Comparison of ENCODE assay signal across 9 cellular contexts in the genomic region with DNA sequence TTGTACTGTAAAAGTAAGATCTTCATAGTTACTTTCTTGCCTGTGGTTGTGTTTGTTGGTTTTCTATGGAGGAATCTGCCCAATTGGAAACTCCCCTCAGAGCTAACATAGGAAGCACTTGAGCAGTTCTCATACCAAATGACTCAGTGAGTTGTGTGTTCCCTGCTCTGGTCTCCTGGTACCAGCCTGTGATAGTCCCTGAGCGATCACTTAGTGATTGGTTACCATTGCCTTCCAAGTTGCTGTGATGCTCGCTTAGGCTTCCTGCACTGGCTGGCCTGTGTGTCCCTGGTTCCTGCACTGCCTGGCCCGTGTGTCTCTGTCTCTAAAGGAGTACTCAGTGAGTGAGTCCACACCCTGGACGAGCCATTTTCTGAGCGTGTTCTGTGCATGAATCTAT.
DNase-seq lines count a peak whose midpoint lies in the region; ATAC-seq, FAIRE-seq and TF ChIP-seq lines count a peak whose summit lies in the region.
"Had no signal": no experiment of that assay in that cellular context is flagged by ENCODE, and none has a peak within 500 bp of the region (broad histone marks: within the 10 kb centered on the region; RNA-seq: fewer than 3 reads in every experiment).

No MANE protein-coding gene starts in this region.

- H3K27me3 ChIP-seq in GM12878 (replicated peaks in 1 of 2; ENCODE audit: control insufficient read depth in 2 of 2, insufficient read depth in 2 of 2, low read length in 1 of 2) (no peaks in the 10 kb centered on the region), A673 (replicated peaks; ENCODE audit: insufficient read depth, low read depth, low read length, poor library complexity) (no peaks in the 10 kb centered on the region)

- no peak overlapping the region for H3K9ac ChIP-seq in GM12878 (ENCODE audit: control insufficient read depth, insufficient read depth, low read length)

- H3K4me3 ChIP-seq in GM12878 (no peak overlapping the region), A673 (ENCODE audit: low read depth, low read length, poor library complexity, severe bottlenecking) (no peak overlapping the region)
- H3K4me3 ChIP-seq: skin epidermis had no signal

- H3K4me1 ChIP-seq in GM12878 (ENCODE audit: control insufficient read depth, insufficient read depth, low read length) (peaks cover 6% of the 10 kb centered on the region), A673 (ENCODE audit: insufficient read depth, low read length, poor library complexity, severe bottlenecking) (no peaks in the 10 kb centered on the region)

- no peaks in the 10 kb centered on the region for H3K9me3 Mint-ChIP-seq in naive B cell

- no peak overlapping the region for H3K27ac ChIP-seq in GM12878 (ENCODE audit: control insufficient read depth, insufficient read depth)
- H3K27ac ChIP-seq in A673 (ENCODE audit: low read depth, low read length, poor library complexity, severe bottlenecking) = no peak overlapping the region

- in situ Hi-C loops in GM12878 (cut with MboI) = loop anchor here (5.0 kb wide), 1 partner anchor 413 kb away; no protein-coding TSS in a partner anchor

- H3K36me3 Mint-ChIP-seq in naive B cell = peaks cover 19 to 26% of the 10 kb centered on the region in 2 donors

- WGBS in GM12878 (ENCODE audit: insufficient coverage, insufficient replicate concordance, low lambda C conversion rate, missing lambda C conversion rate) = 19% methylated on average over 5 of the region's 5 CpGs

- no peak overlapping the region for H3K4me2 ChIP-seq in GM12878 (ENCODE audit: control insufficient read depth, insufficient read depth)

- BruUV-seq in GM12878 (replicated peaks; lab: Mats Ljungman, UMichigan) (no TSS peak), A673 (replicated peaks; lab: Mats Ljungman, UMichigan) (no TSS peak)

- no peak for TF ChIP-seq RAD21 in GM12878 (IDR thresholded peaks at IDR 0.05; ENCODE audit: insufficient read depth, low read depth, low read length)

- H3K4me3 Mint-ChIP-seq in naive B cell = no peak overlapping the region

- no peak for FAIRE-seq in GM12878 (lab: Jason Lieb, UNC)

- TF ChIP-seq EP300 in GM12878 (IDR thresholded peaks at IDR 0.05; ENCODE audit: borderline replicate concordance in 1 of 2, control insufficient read depth in 1 of 2, low read depth in 2 of 2, low read length in 2 of 2) = no peak

- no peak for TF ChIP-seq POLR2A in GM12878 (IDR thresholded peaks at IDR 0.05; ENCODE audit: low read depth, low read length)

- H3K9me3 ChIP-seq in GM12878 (replicated peaks; ENCODE audit: control insufficient read depth, insufficient read depth, low read length) = no peaks in the 10 kb centered on the region
- no peaks in the 10 kb centered on the region for H3K9me3 ChIP-seq in A673 (ENCODE audit: low read depth, low read length, poor library complexity, severe bottlenecking)

- POLR2A ChIA-PET in GM10248 (lab: Yijun Ruan, JAX) (no interaction called here), GM12878 (lab: Charles Lee) (no interaction called here), A673 (lab: Charles Lee; ENCODE audit: low non-redundant PET) (no interaction called here)

- DNase-seq in GM10248 (ENCODE audit: extremely low spot score) = peak; percentile 12
- no peak for DNase-seq in GM12878 (ENCODE audit: low read depth, low spot score)
- no peak for DNase-seq in naive B cell
- DNase-seq in A673 (ENCODE audit: low spot score) = no peak
- no peak for DNase-seq in NCI-H345 treated with DMSO at 0.1 percent for 48 hours (lab: John Stamatoyannopoulos, UW; ENCODE audit: unreplicated experiment)
- no peak for DNase-seq in Kasumi-1 (lab: John Stamatoyannopoulos, UW)
- no peak for DNase-seq in effector CD8-positive, alpha-beta T cell (lab: John Stamatoyannopoulos, UW)

- ATAC-seq in HG03354 (IDR thresholded peaks at IDR 0.05; ENCODE audit: poor library complexity, severe bottlenecking, unreplicated experiment) = peak; percentile 33
- ATAC-seq in GM12878 = peak; percentile 88
- ATAC-seq in naive B cell (ENCODE audit: low read depth in 2 of 2) = peak in 1 of 2 donors; percentile 24

- peak overlapping the region in 4 of 6 donors; percentile 55 to 86 (median 72) for H3K27ac Mint-ChIP-seq in naive B cell

- intact Hi-C loops in GM12878 (cut with micrococcal nuclease; ENCODE audit: unreplicated experiment) (loop anchor here (2.0 to 10.0 kb wide), 4 partner anchors 60 to 206 kb away; no protein-coding TSS in a partner anchor), A673 (cut with micrococcal nuclease; ENCODE audit: unreplicated experiment) (loop anchor here (5.0 kb wide), 3 partner anchors 63 to 313 kb away; a partner anchor contains a TSS)

- no peaks in the 10 kb centered on the region for H3K27me3 Mint-ChIP-seq in naive B cell

- TF ChIP-seq CTCF in GM10248 (IDR thresholded peaks at IDR 0.05; ENCODE audit: control extremely low read depth, extremely low read depth, low read depth, missing control alignments) = no peak
- TF ChIP-seq CTCF in GM12878 (IDR thresholded peaks at IDR 0.05 in 2 of 3, conservative IDR thresholded peaks at IDR 0.05 in 1 of 3; ENCODE audit: control insufficient read depth in 2 of 3, extremely low read depth in 1 of 3, insufficient read depth in 1 of 3, low read depth in 3 of 3, low read length in 3 of 3) = no peak
- no peak for TF ChIP-seq CTCF in A673 (conservative IDR thresholded peaks at IDR 0.05; ENCODE audit: low read depth, low read length)

- H2AFZ ChIP-seq in GM12878 (ENCODE audit: control insufficient read depth, low read depth, low read length) = no peak overlapping the region

- CTCF ChIA-PET in GM10248 (lab: Yijun Ruan, JAX) (interaction anchor here (0.7 to 3.4 kb wide), 19 partner anchors 9 to 488 kb away, joined by 3 to 21 read pairs (median 4); a partner anchor contains a TSS), GM12878 (lab: Yijun Ruan, JAX) (interaction anchor here (0.7 to 11.7 kb wide), 22 partner anchors 8 to 488 kb away, joined by 3 to 204 read pairs (median 6); no protein-coding TSS in a partner anchor), A673 (lab: Charles Lee) (interaction anchor here (0.6 to 2.0 kb wide), 3 partner anchors 64 to 411 kb away, joined by 5 to 10 read pairs (median 7); no protein-coding TSS in a partner anchor)

- H3K36me3 ChIP-seq in GM12878 (ENCODE audit: control insufficient read depth in 2 of 2, insufficient read depth in 2 of 2, low read length in 1 of 2) (peaks cover 0 to 4% of the 10 kb centered on the region in 2 experiments; a peak in 1 of 4 replicates), A673 (ENCODE audit: insufficient read depth, low read length, poor library complexity, severe bottlenecking) (peaks cover 49% of the 10 kb centered on the region)

- RAD21 ChIA-PET in GM12878 (lab: Charles Lee; ENCODE audit: unreplicated experiment) = interaction anchor here (0.8 to 4.3 kb wide), 12 partner anchors 9 to 488 kb away, joined by 3 to 31 read pairs (median 4); no protein-coding TSS in a partner anchor

- no peaks in the 10 kb centered on the region for H4K20me1 ChIP-seq in GM12878 (ENCODE audit: control insufficient read depth, insufficient read depth)

- H3K4me1 Mint-ChIP-seq in naive B cell = peaks cover 37 to 48% (median 47%) of the 10 kb centered on the region in 3 donors

- H3K79me2 ChIP-seq in GM12878 (ENCODE audit: control insufficient read depth, insufficient read depth, low read length) = no peaks in the 10 kb centered on the region

- SMC1A ChIA-PET in GM12878 (lab: Charles Lee; ENCODE audit: uncharacterized antibody, unreplicated experiment) = interaction anchor here (0.5 to 9.9 kb wide), 30 partner anchors 9 to 520 kb away, joined by 3 to 102 read pairs (median 4); no protein-coding TSS in a partner anchor

TF ChIP-seq in GM12878, 131 proteins besides CTCF, POLR2A, EP300 and RAD21 (continues in another document):
- no peak for TF ChIP-seq JUNB (IDR thresholded peaks at IDR 0.05)
- TF ChIP-seq RUNX3 (IDR thresholded peaks at IDR 0.05; ENCODE audit: low read length) = peak; percentile 62
- no peak for TF ChIP-seq BCL11A (IDR thresholded peaks at IDR 0.05; ENCODE audit: low read depth, low read length)
- no peak for TF ChIP-seq CHD4 (IDR thresholded peaks at IDR 0.05)
- no peak for TF ChIP-seq CHD1 (IDR thresholded peaks at IDR 0.05; ENCODE audit: low read depth, low read length)
- TF ChIP-seq CEBPB (IDR thresholded peaks at IDR 0.05; ENCODE audit: borderline replicate concordance in 1 of 2, low read depth in 2 of 2, low read length in 2 of 2) = no peak
- no peak for TF ChIP-seq TCF12 (IDR thresholded peaks at IDR 0.05; ENCODE audit: low read depth, low read length)
- TF ChIP-seq MXI1 (IDR thresholded peaks at IDR 0.05; ENCODE audit: low read depth, low read length) = no peak
- TF ChIP-seq KLF5 (IDR thresholded peaks at IDR 0.05; ENCODE audit: partially characterized antibody) = no peak
- TF ChIP-seq IRF4 (IDR thresholded peaks at IDR 0.05; ENCODE audit: low read depth, low read length) = peak; percentile 61; the same call in 1 of the 2 replicates
- TF ChIP-seq MEF2B (IDR thresholded peaks at IDR 0.05; ENCODE audit: partially characterized antibody, poor library complexity, severe bottlenecking) = peak; percentile 24
- TF ChIP-seq, protein P1, sequence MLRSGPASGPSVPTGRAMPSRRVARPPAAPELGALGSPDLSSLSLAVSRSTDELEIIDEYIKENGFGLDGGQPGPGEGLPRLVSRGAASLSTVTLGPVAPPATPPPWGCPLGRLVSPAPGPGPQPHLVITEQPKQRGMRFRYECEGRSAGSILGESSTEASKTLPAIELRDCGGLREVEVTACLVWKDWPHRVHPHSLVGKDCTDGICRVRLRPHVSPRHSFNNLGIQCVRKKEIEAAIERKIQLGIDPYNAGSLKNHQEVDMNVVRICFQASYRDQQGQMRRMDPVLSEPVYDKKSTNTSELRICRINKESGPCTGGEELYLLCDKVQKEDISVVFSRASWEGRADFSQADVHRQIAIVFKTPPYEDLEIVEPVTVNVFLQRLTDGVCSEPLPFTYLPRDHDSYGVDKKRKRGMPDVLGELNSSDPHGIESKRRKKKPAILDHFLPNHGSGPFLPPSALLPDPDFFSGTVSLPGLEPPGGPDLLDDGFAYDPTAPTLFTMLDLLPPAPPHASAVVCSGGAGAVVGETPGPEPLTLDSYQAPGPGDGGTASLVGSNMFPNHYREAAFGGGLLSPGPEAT (IDR thresholded peaks at IDR 0.05; ENCODE audit: low read depth) = peak; percentile 53; the same call in 1 of the 2 replicates
- no peak for TF ChIP-seq GATAD2B (conservative IDR thresholded peaks at IDR 0.05; ENCODE audit: low read depth)
- TF ChIP-seq SP1 (IDR thresholded peaks at IDR 0.05; ENCODE audit: low read depth, low read length) = no peak
- TF ChIP-seq PAX5 (IDR thresholded peaks at IDR 0.05; ENCODE audit: borderline replicate concordance, low read depth, low read length) = no peak
- peak; percentile 32 to 36; a peak in 2 of 4 replicates for TF ChIP-seq IKZF2 (IDR thresholded peaks at IDR 0.05)
- no peak for TF ChIP-seq PML (IDR thresholded peaks at IDR 0.05; ENCODE audit: low read length)
- TF ChIP-seq, protein P2, sequence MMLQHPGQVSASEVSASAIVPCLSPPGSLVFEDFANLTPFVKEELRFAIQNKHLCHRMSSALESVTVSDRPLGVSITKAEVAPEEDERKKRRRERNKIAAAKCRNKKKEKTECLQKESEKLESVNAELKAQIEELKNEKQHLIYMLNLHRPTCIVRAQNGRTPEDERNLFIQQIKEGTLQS (IDR thresholded peaks at IDR 0.05; ENCODE audit: borderline replicate concordance, extremely low read depth, low read depth, low read length) = no peak
